ENCODE assay signal across 25 cellular contexts in the genomic region with DNA sequence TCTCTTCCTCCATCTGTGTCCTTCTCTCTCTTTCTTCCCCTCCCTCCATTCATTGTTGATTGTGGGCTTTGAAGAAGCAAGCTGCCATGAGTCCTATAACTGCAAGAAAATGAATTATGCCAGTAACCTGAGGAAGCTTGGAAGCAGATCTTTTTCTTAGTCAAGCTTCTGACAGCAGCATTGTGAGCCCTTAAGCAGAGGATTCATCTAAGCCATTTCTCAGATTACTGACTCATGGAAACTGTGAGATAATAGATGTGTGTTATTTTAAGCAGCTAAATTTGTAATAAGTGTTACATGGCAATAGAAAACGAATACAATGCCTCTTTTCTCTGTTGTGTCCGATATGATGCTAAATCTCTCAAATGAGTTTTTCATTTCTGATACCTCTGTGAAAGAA.
A peak's percentile ranks its signal among the peaks of the same experiment; 100 is the strongest.
DNase-seq lines count a peak whose midpoint lies in the region; ATAC-seq and TF ChIP-seq lines count a peak whose summit lies in the region.
"Had no signal": no experiment of that assay in that cellular context is flagged by ENCODE, and none has a peak within 500 bp of the region (broad histone marks: within the 10 kb centered on the region; RNA-seq: fewer than 3 reads in every experiment).

No MANE protein-coding gene starts in this region.

- no peak for TF ChIP-seq CTCF in foreskin fibroblast (IDR thresholded peaks at IDR 0.05; ENCODE audit: low read depth, low read length)

- DNase-seq in left cardiac atrium, result no peak
- no peak for DNase-seq in cardiac septum (ENCODE audit: low spot score)
- peak; percentile 49 for DNase-seq in myocyte (ENCODE audit: low read depth)
- DNase-seq in activated CD4-positive, CD25-positive, alpha-beta regulatory T cell treated with anti-CD3 and anti-CD28 coated beads, Interleukin-2, amount 50 U/mL, for 72 hours, result no peak
- no peak for DNase-seq in NCI-H524 (lab: John Stamatoyannopoulos, UW)
- DNase-seq in foreskin fibroblast, result no peak
- DNase-seq: activated CD4-positive, alpha-beta T cell treated with anti-CD3 and anti-CD28 coated beads, Interleukin-2, amount 10 ng/mL, durations not matched to agents 24 days and 14 days; activated naive CD8-positive, alpha-beta T cell treated with anti-CD3 and anti-CD28 coated beads, Interleukin-2, amount 50 U/mL, for 24 hours; C1 segment of cervical spinal cord; central memory CD4-positive, alpha-beta T cell; effector CD4-positive, alpha-beta T cell; erythroblast; glutamatergic neuron; IMR-90; midbrain; MM.1S; NCI-H146; NCI-H2171; NCI-H69; SHP77 treated with DMSO at 0.1 percent for 48 hours; spleen; upper lobe of left lung had no signal

- no peak overlapping the region for H3K4me3 ChIP-seq in foreskin fibroblast (ENCODE audit: low read depth in 1 of 2, low read length in 2 of 2)
- H3K4me3 ChIP-seq: spleen, upper lobe of left lung had no signal

- peak; percentile 29 to 82 for ATAC-seq in left cardiac atrium
- peak; percentile 33 for ATAC-seq in esophagus mucosa
- no peak for ATAC-seq in HG03159 (IDR thresholded peaks at IDR 0.05; ENCODE audit: unreplicated experiment)
- ATAC-seq: activated naive CD8-positive, alpha-beta T cell treated with anti-CD3 and anti-CD28 coated beads, Interleukin-2, amount 50 U/mL, for 24 hours; left lobe of liver had no signal

- intact Hi-C loops in left cardiac atrium (cut with DNase I) (no loop called here), cardiac septum (cut with DNase I) (no loop called here)
